ENCODE assay signal across 1 cellular context in genomic region chr2:21034156-21034971, GRCh38.
TF ChIP-seq lines count a peak whose summit lies in the region.

No MANE protein-coding gene starts in this region.

TF ChIP-seq in HepG2, 621 proteins besides CTCF, POLR2A, EP300 and RAD21 (continues in another document):
- TF ChIP-seq TBX2 (CRISPR knock-in tag; IDR thresholded peaks at IDR 0.05; ENCODE audit: borderline replicate concordance) (0 out of 2 replicates have a peak, but pooled peaks have one; percentile 15), HOXA3 (CRISPR knock-in tag; IDR thresholded peaks at IDR 0.05) (0 out of 2 replicates have a peak, but pooled peaks have one; percentile 10), NONO (IDR thresholded peaks at IDR 0.05) (no peak), NONO (CRISPR knock-in tag; conservative IDR thresholded peaks at IDR 0.05) (0 out of 2 replicates have a peak, but pooled peaks have one; percentile 22), ZSCAN31 (CRISPR knock-in tag; IDR thresholded peaks at IDR 0.05; ENCODE audit: low read depth) (peak; percentile 41; the same call in 1 of the 2 replicates), RFXANK (CRISPR knock-in tag; IDR thresholded peaks at IDR 0.05) (no peak), MTF1 (CRISPR knock-in tag; IDR thresholded peaks at IDR 0.05) (peak; percentile 49; the same call in 1 of the 2 replicates), ZFP82 (CRISPR knock-in tag; IDR thresholded peaks at IDR 0.05; ENCODE audit: borderline replicate concordance) (0 out of 2 replicates have a peak, but pooled peaks have one; percentile 31), ZNF816 (CRISPR knock-in tag; IDR thresholded peaks at IDR 0.05; ENCODE audit: borderline replicate concordance) (0 out of 2 replicates have a peak, but pooled peaks have one; percentile 75), MBD4 (IDR thresholded peaks at IDR 0.05; ENCODE audit: borderline replicate concordance, low read length) (peak; percentile 78; the same call in 1 of the 2 replicates), RBM22 (optimal IDR thresholded peaks at IDR 0.05; ENCODE audit: low read length) (peak; percentile 97), POLR2G (IDR thresholded peaks at IDR 0.05; ENCODE audit: low read depth, low read length) (peak; percentile 61), ZSCAN21 (CRISPR knock-in tag; IDR thresholded peaks at IDR 0.05; ENCODE audit: borderline replicate concordance) (0 out of 2 replicates have a peak, but pooled peaks have one; percentile 22), CHCHD3 (CRISPR knock-in tag; IDR thresholded peaks at IDR 0.05) (no peak), PAF1 (CRISPR knock-in tag; IDR thresholded peaks at IDR 0.05) (peak; percentile 38), ZNF709 (CRISPR knock-in tag; IDR thresholded peaks at IDR 0.05) (0 out of 2 replicates have a peak, but pooled peaks have one; percentile 32), AGO2 (optimal IDR thresholded peaks at IDR 0.05; ENCODE audit: low read depth, low read length) (peak; percentile 69), ZNF772 (CRISPR knock-in tag; IDR thresholded peaks at IDR 0.05) (0 out of 2 replicates have a peak, but pooled peaks have one; percentile 58), MYC (CRISPR knock-in tag; IDR thresholded peaks at IDR 0.05; ENCODE audit: borderline replicate concordance) (no peak), ZNF235 (CRISPR knock-in tag; IDR thresholded peaks at IDR 0.05; ENCODE audit: borderline replicate concordance) (no peak), ZNF562 (CRISPR knock-in tag; IDR thresholded peaks at IDR 0.05; ENCODE audit: borderline replicate concordance) (peak; percentile 60; the same call in 1 of the 2 replicates), TRIM24 (CRISPR knock-in tag; IDR thresholded peaks at IDR 0.05) (no peak), NFIB (CRISPR knock-in tag; IDR thresholded peaks at IDR 0.05; ENCODE audit: borderline replicate concordance) (no peak), ZNF564 (CRISPR knock-in tag; IDR thresholded peaks at IDR 0.05) (0 out of 2 replicates have a peak, but pooled peaks have one; percentile 12), FOXK1 (CRISPR knock-in tag; IDR thresholded peaks at IDR 0.05; ENCODE audit: borderline replicate concordance, low read depth) (0 out of 2 replicates have a peak, but pooled peaks have one; percentile 12), ZNF33A (CRISPR knock-in tag; IDR thresholded peaks at IDR 0.05; ENCODE audit: borderline replicate concordance) (0 out of 2 replicates have a peak, but pooled peaks have one; percentile 42), CEBPB (IDR thresholded peaks at IDR 0.05; ENCODE audit: borderline replicate concordance, low read depth, low read length) (no peak), TMF1 (CRISPR knock-in tag; IDR thresholded peaks at IDR 0.05; ENCODE audit: low read depth) (no peak; the same call in 1 of the 2 replicates), HNRNPL (IDR thresholded peaks at IDR 0.05; ENCODE audit: low read depth, low read length) (no peak), ARNT2 (CRISPR knock-in tag; IDR thresholded peaks at IDR 0.05; ENCODE audit: low read depth) (no peak), SMYD3 (CRISPR knock-in tag; IDR thresholded peaks at IDR 0.05) (0 out of 2 replicates have a peak, but pooled peaks have one; percentile 58), RARA (CRISPR knock-in tag; IDR thresholded peaks at IDR 0.05) (no peak), ZC3H4 (CRISPR knock-in tag; IDR thresholded peaks at IDR 0.05; ENCODE audit: borderline replicate concordance) (0 out of 2 replicates have a peak, but pooled peaks have one; percentile 11), ZNF879 (CRISPR knock-in tag; IDR thresholded peaks at IDR 0.05) (no peak), SSRP1 (CRISPR knock-in tag; IDR thresholded peaks at IDR 0.05) (peak; percentile 84; the same call in 1 of the 2 replicates), ZFP36L1 (CRISPR knock-in tag; IDR thresholded peaks at IDR 0.05) (no peak), RBFOX2 (IDR thresholded peaks at IDR 0.05; ENCODE audit: low read depth, low read length) (peak; percentile 84), RFX5 (IDR thresholded peaks at IDR 0.05; ENCODE audit: low read depth, low read length) (peak; percentile 83), ZNF446 (CRISPR knock-in tag; IDR thresholded peaks at IDR 0.05) (no peak), ASH2L (IDR thresholded peaks at IDR 0.05; ENCODE audit: insufficient read length, low read depth, low read length) (peak; percentile 28), ATAD3A (CRISPR knock-in tag; IDR thresholded peaks at IDR 0.05) (no peak), AFF4 (CRISPR knock-in tag; IDR thresholded peaks at IDR 0.05) (peak; percentile 79; the same call in 1 of the 2 replicates), HMGA1 (CRISPR knock-in tag; conservative IDR thresholded peaks at IDR 0.05) (no peak), PHF5A (CRISPR knock-in tag; IDR thresholded peaks at IDR 0.05; ENCODE audit: low read depth, unreplicated experiment) (peak; percentile 14), JUNB (CRISPR knock-in tag; IDR thresholded peaks at IDR 0.05; ENCODE audit: borderline replicate concordance) (peak; percentile 6; the same call in 1 of the 2 replicates), ZNF670 (CRISPR knock-in tag; IDR thresholded peaks at IDR 0.05; ENCODE audit: borderline replicate concordance) (peak; percentile 76; the same call in 1 of the 2 replicates), ISL2 (CRISPR knock-in tag; IDR thresholded peaks at IDR 0.05) (no peak), ONECUT2 (CRISPR knock-in tag; IDR thresholded peaks at IDR 0.05) (no peak), SP4 (CRISPR knock-in tag; IDR thresholded peaks at IDR 0.05) (no peak), MTA3 (CRISPR knock-in tag; IDR thresholded peaks at IDR 0.05) (no peak), ZNF556 (CRISPR knock-in tag; IDR thresholded peaks at IDR 0.05; ENCODE audit: borderline replicate concordance) (no peak; the same call in 1 of the 2 replicates)
- TF ChIP-seq, protein P1, sequence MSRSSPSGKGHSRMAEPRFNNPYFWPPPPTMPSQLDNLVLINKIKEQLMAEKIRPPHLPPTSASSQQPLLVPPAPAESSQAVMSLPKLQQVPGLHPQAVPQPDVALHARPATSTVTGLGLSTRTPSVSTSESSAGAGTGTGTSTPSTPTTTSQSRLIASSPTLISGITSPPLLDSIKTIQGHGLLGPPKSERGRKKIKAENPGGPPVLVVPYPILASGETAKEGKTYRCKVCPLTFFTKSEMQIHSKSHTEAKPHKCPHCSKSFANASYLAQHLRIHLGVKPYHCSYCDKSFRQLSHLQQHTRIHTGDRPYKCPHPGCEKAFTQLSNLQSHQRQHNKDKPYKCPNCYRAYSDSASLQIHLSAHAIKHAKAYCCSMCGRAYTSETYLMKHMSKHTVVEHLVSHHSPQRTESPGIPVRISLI (CRISPR knock-in tag; IDR thresholded peaks at IDR 0.05; ENCODE audit: borderline replicate concordance), result no peak
- TF ChIP-seq, protein P2, sequence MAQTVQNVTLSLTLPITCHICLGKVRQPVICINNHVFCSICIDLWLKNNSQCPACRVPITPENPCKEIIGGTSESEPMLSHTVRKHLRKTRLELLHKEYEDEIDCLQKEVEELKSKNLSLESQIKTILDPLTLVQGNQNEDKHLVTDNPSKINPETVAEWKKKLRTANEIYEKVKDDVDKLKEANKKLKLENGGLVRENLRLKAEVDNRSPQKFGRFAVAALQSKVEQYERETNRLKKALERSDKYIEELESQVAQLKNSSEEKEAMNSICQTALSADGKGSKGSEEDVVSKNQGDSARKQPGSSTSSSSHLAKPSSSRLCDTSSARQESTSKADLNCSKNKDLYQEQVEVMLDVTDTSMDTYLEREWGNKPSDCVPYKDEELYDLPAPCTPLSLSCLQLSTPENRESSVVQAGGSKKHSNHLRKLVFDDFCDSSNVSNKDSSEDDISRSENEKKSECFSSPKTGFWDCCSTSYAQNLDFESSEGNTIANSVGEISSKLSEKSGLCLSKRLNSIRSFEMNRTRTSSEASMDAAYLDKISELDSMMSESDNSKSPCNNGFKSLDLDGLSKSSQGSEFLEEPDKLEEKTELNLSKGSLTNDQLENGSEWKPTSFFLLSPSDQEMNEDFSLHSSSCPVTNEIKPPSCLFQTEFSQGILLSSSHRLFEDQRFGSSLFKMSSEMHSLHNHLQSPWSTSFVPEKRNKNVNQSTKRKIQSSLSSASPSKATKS (CRISPR knock-in tag; IDR thresholded peaks at IDR 0.05), result 0 out of 2 replicates have a peak, but pooled peaks have one; percentile 52
- TF ChIP-seq, protein P3, sequence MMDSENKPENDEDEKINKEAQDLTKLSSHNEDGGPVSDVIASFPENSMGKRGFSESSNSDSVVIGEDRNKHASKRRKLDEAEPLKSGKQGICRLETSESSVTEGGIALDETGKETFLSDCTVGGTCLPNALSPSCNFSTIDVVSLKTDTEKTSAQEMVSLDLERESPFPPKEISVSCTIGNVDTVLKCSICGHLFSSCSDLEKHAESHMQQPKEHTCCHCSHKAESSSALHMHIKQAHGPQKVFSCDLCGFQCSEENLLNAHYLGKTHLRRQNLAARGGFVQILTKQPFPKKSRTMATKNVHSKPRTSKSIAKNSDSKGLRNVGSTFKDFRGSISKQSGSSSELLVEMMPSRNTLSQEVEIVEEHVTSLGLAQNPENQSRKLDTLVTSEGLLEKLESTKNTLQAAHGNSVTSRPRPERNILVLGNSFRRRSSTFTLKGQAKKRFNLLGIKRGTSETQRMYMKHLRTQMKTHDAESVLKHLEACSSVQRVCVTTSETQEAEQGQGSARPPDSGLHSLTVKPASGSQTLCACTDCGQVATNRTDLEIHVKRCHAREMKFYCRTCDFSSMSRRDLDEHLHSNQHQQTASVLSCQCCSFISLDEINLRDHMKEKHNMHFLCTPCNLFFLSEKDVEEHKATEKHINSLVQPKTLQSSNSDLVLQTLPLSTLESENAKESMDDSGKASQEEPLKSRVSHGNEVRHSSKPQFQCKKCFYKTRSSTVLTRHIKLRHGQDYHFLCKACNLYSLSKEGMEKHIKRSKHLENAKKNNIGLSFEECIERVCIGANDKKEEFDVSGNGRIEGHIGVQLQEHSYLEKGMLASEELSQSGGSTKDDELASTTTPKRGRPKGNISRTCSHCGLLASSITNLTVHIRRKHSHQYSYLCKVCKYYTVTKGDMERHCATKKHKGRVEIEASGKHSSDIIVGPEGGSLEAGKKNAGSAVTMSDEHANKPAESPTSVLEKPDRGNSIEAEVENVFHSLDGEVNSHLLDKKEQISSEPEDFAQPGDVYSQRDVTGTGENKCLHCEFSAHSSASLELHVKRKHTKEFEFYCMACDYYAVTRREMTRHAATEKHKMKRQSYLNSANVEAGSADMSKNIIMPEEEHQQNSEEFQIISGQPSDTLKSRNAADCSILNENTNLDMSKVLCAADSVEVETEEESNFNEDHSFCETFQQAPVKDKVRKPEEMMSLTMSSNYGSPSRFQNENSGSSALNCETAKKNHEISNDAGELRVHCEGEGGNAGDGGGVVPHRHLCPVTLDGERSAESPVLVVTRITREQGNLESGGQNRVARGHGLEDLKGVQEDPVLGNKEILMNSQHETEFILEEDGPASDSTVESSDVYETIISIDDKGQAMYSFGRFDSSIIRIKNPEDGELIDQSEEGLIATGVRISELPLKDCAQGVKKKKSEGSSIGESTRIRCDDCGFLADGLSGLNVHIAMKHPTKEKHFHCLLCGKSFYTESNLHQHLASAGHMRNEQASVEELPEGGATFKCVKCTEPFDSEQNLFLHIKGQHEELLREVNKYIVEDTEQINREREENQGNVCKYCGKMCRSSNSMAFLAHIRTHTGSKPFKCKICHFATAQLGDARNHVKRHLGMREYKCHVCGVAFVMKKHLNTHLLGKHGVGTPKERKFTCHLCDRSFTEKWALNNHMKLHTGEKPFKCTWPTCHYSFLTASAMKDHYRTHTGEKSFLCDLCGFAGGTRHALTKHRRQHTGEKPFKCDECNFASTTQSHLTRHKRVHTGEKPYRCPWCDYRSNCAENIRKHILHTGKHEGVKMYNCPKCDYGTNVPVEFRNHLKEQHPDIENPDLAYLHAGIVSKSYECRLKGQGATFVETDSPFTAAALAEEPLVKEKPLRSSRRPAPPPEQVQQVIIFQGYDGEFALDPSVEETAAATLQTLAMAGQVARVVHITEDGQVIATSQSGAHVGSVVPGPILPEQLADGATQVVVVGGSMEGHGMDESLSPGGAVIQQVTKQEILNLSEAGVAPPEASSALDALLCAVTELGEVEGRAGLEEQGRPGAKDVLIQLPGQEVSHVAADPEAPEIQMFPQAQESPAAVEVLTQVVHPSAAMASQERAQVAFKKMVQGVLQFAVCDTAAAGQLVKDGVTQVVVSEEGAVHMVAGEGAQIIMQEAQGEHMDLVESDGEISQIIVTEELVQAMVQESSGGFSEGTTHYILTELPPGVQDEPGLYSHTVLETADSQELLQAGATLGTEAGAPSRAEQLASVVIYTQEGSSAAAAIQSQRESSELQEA (CRISPR knock-in tag; IDR thresholded peaks at IDR 0.05; ENCODE audit: not compliant biosample characterization), result no peak
- TF ChIP-seq, protein P4, sequence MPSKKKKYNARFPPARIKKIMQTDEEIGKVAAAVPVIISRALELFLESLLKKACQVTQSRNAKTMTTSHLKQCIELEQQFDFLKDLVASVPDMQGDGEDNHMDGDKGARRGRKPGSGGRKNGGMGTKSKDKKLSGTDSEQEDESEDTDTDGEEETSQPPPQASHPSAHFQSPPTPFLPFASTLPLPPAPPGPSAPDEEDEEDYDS (CRISPR knock-in tag; IDR thresholded peaks at IDR 0.05), result no peak
- TF ChIP-seq, protein P5, sequence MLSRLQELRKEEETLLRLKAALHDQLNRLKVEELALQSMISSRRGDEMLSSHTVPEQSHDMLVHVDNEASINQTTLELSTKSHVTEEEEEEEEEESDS (CRISPR knock-in tag; IDR thresholded peaks at IDR 0.05; ENCODE audit: borderline replicate concordance), result 0 out of 2 replicates have a peak, but pooled peaks have one; percentile 25
